In the genomic region with DNA sequence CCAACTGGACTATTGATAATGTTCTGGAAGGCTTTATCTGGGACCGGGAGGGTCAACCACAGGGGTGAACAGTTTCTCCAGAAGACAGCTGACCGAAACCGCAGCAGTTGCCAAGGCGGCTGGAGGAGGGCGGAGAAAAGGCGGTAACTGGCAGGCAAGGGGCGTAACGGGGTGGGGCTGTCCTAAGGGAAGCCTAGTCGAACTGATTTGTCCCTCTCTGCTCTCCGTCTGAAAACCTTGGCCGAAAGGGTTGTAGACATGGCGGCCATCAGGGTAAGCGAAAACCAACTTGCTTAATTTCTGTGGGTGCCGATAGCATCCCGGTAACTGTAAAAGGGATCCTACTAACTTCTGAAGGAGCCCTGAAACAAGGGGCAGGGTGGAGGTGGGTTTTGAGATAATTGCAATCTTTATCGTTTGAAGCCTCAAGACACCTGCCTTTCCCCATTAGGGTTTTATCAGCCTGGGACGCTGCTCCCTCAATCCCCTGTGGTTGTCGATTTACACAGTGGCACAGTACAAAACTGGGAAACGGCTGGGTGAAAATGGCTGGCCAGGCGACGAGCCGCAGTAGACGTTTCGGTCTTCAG, we compare ENCODE assay signal across 1 cellular context.
TF ChIP-seq lines count a peak whose summit lies in the region.

APOOL (plus strand) TSS at position 223 of the 590 bp plus-strand sequence; CDS start at position 259, 36 bp downstream.

TF ChIP-seq in K562, 482 proteins besides CTCF, POLR2A, EP300 and RAD21 (continued from another document and continues in another):
- TF ChIP-seq HNRNPLL (IDR thresholded peaks at IDR 0.05; ENCODE audit: low read depth, low read length, poor library complexity, severe bottlenecking), result peak; percentile 80
- TF ChIP-seq POLR2H (tag; IDR thresholded peaks at IDR 0.05; ENCODE audit: low read depth), result peak; percentile 16; the same call in 1 of the 2 replicates
- no peak for TF ChIP-seq ZHX1 (conservative IDR thresholded peaks at IDR 0.05; ENCODE audit: low read length)
- no peak for TF ChIP-seq ZNF583 (CRISPR knock-in tag; IDR thresholded peaks at IDR 0.05)
- peak; percentile 52; the same call in 1 of the 2 replicates for TF ChIP-seq ATF7 (IDR thresholded peaks at IDR 0.05)
- no peak for TF ChIP-seq CSDE1 (IDR thresholded peaks at IDR 0.05)
- no peak for TF ChIP-seq FIP1L1 (IDR thresholded peaks at IDR 0.05; ENCODE audit: low read depth, low read length, poor library complexity, severe bottlenecking)
- TF ChIP-seq KDM2B (CRISPR knock-in tag; IDR thresholded peaks at IDR 0.05), result no peak
- no peak for TF ChIP-seq NCOA6 (IDR thresholded peaks at IDR 0.05)
- 0 out of 2 replicates have a peak, but pooled peaks have one; percentile 12 for TF ChIP-seq L3MBTL2 (IDR thresholded peaks at IDR 0.05)
- TF ChIP-seq ATF1 (CRISPR knock-in tag; IDR thresholded peaks at IDR 0.05), result no peak
- 0 out of 2 replicates have a peak, but pooled peaks have one; percentile 19 for TF ChIP-seq ATF1 (tag; IDR thresholded peaks at IDR 0.05)
- TF ChIP-seq POLR2AphosphoS2 (IDR thresholded peaks at IDR 0.05; ENCODE audit: low read length), result no peak
- no peak for TF ChIP-seq ETS1 (conservative IDR thresholded peaks at IDR 0.05; ENCODE audit: control insufficient read depth, low read depth, low read length)
- TF ChIP-seq BRF2 (IDR thresholded peaks at IDR 0.05; ENCODE audit: borderline replicate concordance, insufficient read depth, insufficient read length), result no peak
- no peak for TF ChIP-seq ZNF707 (CRISPR knock-in tag; conservative IDR thresholded peaks at IDR 0.05)
- TF ChIP-seq ESRRA (IDR thresholded peaks at IDR 0.05; ENCODE audit: borderline replicate concordance, low read depth), result peak; percentile 91; the same call in 1 of the 2 replicates
- TF ChIP-seq ETV5 (CRISPR knock-in tag; IDR thresholded peaks at IDR 0.05; ENCODE audit: low read depth), result no peak
- peak; percentile 7; the same call in 1 of the 2 replicates for TF ChIP-seq ARID1B (IDR thresholded peaks at IDR 0.05)
- TF ChIP-seq SRSF9 (IDR thresholded peaks at IDR 0.05; ENCODE audit: borderline replicate concordance, low read depth, low read length), result no peak
- no peak for TF ChIP-seq HDAC6 (IDR thresholded peaks at IDR 0.05; ENCODE audit: low read depth, low read length)
- TF ChIP-seq ID3 (CRISPR knock-in tag; IDR thresholded peaks at IDR 0.05), result no peak
- TF ChIP-seq ID3 (tag; IDR thresholded peaks at IDR 0.05), result no peak
- TF ChIP-seq ZBTB17 (CRISPR knock-in tag; IDR thresholded peaks at IDR 0.05), result peak; percentile 83
- TF ChIP-seq SP1 (CRISPR knock-in tag; IDR thresholded peaks at IDR 0.05), result 0 out of 2 replicates have a peak, but pooled peaks have one; percentile 22
- TF ChIP-seq MEIS2 (IDR thresholded peaks at IDR 0.05; ENCODE audit: partially characterized antibody), result peak; percentile 26
- no peak for TF ChIP-seq XRCC4 (IDR thresholded peaks at IDR 0.05; ENCODE audit: extremely low read depth, insufficient read depth, insufficient read length)
- TF ChIP-seq, protein P1, sequence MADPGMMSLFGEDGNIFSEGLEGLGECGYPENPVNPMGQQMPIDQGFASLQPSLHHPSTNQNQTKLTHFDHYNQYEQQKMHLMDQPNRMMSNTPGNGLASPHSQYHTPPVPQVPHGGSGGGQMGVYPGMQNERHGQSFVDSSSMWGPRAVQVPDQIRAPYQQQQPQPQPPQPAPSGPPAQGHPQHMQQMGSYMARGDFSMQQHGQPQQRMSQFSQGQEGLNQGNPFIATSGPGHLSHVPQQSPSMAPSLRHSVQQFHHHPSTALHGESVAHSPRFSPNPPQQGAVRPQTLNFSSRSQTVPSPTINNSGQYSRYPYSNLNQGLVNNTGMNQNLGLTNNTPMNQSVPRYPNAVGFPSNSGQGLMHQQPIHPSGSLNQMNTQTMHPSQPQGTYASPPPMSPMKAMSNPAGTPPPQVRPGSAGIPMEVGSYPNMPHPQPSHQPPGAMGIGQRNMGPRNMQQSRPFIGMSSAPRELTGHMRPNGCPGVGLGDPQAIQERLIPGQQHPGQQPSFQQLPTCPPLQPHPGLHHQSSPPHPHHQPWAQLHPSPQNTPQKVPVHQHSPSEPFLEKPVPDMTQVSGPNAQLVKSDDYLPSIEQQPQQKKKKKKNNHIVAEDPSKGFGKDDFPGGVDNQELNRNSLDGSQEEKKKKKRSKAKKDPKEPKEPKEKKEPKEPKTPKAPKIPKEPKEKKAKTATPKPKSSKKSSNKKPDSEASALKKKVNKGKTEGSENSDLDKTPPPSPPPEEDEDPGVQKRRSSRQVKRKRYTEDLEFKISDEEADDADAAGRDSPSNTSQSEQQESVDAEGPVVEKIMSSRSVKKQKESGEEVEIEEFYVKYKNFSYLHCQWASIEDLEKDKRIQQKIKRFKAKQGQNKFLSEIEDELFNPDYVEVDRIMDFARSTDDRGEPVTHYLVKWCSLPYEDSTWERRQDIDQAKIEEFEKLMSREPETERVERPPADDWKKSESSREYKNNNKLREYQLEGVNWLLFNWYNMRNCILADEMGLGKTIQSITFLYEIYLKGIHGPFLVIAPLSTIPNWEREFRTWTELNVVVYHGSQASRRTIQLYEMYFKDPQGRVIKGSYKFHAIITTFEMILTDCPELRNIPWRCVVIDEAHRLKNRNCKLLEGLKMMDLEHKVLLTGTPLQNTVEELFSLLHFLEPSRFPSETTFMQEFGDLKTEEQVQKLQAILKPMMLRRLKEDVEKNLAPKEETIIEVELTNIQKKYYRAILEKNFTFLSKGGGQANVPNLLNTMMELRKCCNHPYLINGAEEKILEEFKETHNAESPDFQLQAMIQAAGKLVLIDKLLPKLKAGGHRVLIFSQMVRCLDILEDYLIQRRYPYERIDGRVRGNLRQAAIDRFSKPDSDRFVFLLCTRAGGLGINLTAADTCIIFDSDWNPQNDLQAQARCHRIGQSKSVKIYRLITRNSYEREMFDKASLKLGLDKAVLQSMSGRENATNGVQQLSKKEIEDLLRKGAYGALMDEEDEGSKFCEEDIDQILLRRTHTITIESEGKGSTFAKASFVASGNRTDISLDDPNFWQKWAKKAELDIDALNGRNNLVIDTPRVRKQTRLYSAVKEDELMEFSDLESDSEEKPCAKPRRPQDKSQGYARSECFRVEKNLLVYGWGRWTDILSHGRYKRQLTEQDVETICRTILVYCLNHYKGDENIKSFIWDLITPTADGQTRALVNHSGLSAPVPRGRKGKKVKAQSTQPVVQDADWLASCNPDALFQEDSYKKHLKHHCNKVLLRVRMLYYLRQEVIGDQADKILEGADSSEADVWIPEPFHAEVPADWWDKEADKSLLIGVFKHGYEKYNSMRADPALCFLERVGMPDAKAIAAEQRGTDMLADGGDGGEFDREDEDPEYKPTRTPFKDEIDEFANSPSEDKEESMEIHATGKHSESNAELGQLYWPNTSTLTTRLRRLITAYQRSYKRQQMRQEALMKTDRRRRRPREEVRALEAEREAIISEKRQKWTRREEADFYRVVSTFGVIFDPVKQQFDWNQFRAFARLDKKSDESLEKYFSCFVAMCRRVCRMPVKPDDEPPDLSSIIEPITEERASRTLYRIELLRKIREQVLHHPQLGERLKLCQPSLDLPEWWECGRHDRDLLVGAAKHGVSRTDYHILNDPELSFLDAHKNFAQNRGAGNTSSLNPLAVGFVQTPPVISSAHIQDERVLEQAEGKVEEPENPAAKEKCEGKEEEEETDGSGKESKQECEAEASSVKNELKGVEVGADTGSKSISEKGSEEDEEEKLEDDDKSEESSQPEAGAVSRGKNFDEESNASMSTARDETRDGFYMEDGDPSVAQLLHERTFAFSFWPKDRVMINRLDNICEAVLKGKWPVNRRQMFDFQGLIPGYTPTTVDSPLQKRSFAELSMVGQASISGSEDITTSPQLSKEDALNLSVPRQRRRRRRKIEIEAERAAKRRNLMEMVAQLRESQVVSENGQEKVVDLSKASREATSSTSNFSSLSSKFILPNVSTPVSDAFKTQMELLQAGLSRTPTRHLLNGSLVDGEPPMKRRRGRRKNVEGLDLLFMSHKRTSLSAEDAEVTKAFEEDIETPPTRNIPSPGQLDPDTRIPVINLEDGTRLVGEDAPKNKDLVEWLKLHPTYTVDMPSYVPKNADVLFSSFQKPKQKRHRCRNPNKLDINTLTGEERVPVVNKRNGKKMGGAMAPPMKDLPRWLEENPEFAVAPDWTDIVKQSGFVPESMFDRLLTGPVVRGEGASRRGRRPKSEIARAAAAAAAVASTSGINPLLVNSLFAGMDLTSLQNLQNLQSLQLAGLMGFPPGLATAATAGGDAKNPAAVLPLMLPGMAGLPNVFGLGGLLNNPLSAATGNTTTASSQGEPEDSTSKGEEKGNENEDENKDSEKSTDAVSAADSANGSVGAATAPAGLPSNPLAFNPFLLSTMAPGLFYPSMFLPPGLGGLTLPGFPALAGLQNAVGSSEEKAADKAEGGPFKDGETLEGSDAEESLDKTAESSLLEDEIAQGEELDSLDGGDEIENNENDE (IDR thresholded peaks at IDR 0.05; ENCODE audit: low read depth, low read length), result no peak
- no peak for TF ChIP-seq USF1 (CRISPR knock-in tag; IDR thresholded peaks at IDR 0.05)
- no peak for TF ChIP-seq ZKSCAN3 (CRISPR knock-in tag; IDR thresholded peaks at IDR 0.05)
- TF ChIP-seq BCOR (IDR thresholded peaks at IDR 0.05), result no peak
- TF ChIP-seq ZNF311 (CRISPR knock-in tag; IDR thresholded peaks at IDR 0.05), result no peak
- TF ChIP-seq MTA2 (IDR thresholded peaks at IDR 0.05; ENCODE audit: low read depth), result no peak
- no peak for TF ChIP-seq SLC30A9 (CRISPR knock-in tag; IDR thresholded peaks at IDR 0.05)
- TF ChIP-seq BMI1 (IDR thresholded peaks at IDR 0.05; ENCODE audit: low read length), result no peak
- TF ChIP-seq MCM7 (IDR thresholded peaks at IDR 0.05), result no peak
- no peak for TF ChIP-seq ZNF133 (CRISPR knock-in tag; IDR thresholded peaks at IDR 0.05)
- no peak for TF ChIP-seq NCOA2 (IDR thresholded peaks at IDR 0.05; ENCODE audit: partially characterized antibody in 2 of 2)
- TF ChIP-seq TAF1 (IDR thresholded peaks at IDR 0.05; ENCODE audit: control insufficient read depth, extremely low read depth, insufficient read depth, low read length, severe bottlenecking), result peak; percentile 63
- TF ChIP-seq, protein P2, sequence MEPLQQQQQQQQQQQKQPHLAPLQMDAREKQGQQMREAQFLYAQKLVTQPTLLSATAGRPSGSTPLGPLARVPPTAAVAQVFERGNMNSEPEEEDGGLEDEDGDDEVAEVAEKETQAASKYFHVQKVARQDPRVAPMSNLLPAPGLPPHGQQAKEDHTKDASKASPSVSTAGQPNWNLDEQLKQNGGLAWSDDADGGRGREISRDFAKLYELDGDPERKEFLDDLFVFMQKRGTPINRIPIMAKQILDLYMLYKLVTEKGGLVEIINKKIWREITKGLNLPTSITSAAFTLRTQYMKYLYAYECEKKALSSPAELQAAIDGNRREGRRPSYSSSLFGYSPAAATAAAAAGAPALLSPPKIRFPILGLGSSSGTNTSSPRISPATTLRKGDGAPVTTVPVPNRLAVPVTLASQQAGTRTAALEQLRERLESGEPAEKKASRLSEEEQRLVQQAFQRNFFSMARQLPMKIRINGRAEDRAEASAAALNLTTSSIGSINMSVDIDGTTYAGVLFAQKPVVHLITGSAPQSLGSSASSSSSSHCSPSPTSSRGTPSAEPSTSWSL (CRISPR knock-in tag; IDR thresholded peaks at IDR 0.05; ENCODE audit: borderline replicate concordance), result no peak
- 0 out of 4 replicates have a peak, but pooled peaks of 1 of the 2 experiments have one; percentile 8 for TF ChIP-seq RCOR1 (IDR thresholded peaks at IDR 0.05; ENCODE audit: borderline replicate concordance in 1 of 2, low read depth in 2 of 2, low read length in 2 of 2)
- TF ChIP-seq ZNF253 (CRISPR knock-in tag; conservative IDR thresholded peaks at IDR 0.05), result no peak
- peak; percentile 86 for TF ChIP-seq NFRKB (IDR thresholded peaks at IDR 0.05; ENCODE audit: low read depth)
- TF ChIP-seq FOXK2 (conservative IDR thresholded peaks at IDR 0.05 in 1 of 2, IDR thresholded peaks at IDR 0.05 in 1 of 2; ENCODE audit: low read depth in 2 of 2), result peak in 1 of 2 experiments; percentile 34; a peak in 1 of 4 replicates
- TF ChIP-seq NFIX (CRISPR knock-in tag; IDR thresholded peaks at IDR 0.05; ENCODE audit: low read depth), result no peak
